ENCODE assay signal across 8 cellular contexts in the genomic region with DNA sequence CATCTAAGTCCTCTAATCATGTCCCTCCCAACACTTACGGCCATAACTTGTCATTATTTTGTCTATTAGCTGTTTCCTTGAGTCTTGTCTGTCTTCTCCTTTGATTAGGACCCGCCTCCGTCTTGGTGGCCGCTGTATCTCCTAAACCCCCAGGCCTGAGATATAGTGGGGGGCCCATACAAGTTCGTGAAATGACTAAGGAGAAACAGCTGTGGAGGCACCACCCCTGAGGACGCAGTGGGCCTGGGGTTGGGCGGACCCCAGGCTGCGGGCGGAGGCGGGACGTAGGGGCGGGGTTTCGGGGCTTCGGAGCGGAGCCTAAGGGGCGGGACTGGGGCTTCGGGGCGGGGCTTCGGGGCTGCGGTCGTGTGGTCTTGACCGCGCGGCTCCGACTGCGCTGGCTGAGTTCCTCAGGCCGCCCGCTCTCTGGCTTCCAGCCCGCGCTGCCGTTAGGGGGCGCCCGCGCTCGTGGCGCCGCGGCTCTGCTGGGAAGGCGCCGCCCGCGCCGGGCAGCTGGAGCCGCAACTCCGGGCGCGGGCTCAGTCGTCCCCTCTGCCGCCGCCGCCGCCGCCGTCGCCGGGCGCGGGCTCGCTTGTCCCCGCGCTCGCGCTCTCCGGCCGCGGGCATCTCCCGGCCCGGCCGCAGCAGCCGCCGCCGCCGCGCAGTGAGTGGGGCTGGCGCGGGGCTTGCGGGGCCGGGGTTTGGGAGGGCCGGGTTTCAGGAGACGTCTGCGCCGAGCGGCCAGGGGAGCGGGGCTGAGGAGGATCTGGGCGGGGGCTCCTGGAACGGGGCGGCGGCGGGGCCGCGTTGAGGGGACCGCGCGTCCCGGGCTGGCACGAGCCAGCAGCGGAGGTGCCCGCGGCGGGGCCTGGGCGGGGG. TPM values are rescaled to one million over a fixed set of nuclear protein-coding genes. Genes with fewer than 3 reads are reported as not detected.
DNase-seq lines count a peak whose midpoint lies in the region; ATAC-seq and TF ChIP-seq lines count a peak whose summit lies in the region.

Gene KCTD6, plus strand, starts transcription at position 591 of the 879 bp plus-strand sequence. CDS start 6,660 bp downstream, outside the sequence.

- H3K27ac Mint-ChIP-seq in central memory CD8-positive, alpha-beta T cell (ENCODE audit: low read depth): peak within 1 kb of the TSS; percentile 74

- no peaks in the 10 kb centered on the region for H3K9me3 Mint-ChIP-seq in central memory CD8-positive, alpha-beta T cell

- H3K36me3 Mint-ChIP-seq in central memory CD8-positive, alpha-beta T cell (ENCODE audit: insufficient read depth): peaks cover 6% of the 10 kb centered on the region

- H3K4me3 ChIP-seq in kidney epithelial cell (ENCODE audit: low read depth, low read length): peak within 1 kb of the TSS; percentile 79

- DNase-seq in AG08396 (ENCODE audit: low spot score): peak; percentile 97
- DNase-seq in NCI-H2227 treated with DMSO at 0.1 percent for 48 hours (lab: John Stamatoyannopoulos, UW): peak; percentile 85
- DNase-seq in activated CD4-positive, CD25-positive, alpha-beta regulatory T cell (lab: John Stamatoyannopoulos, UW): peak; percentile 75 to 81 (median 78)
- DNase-seq in central memory CD8-positive, alpha-beta T cell (ENCODE audit: low spot score in 2 of 2): peak; percentile 77 to 81
- DNase-seq in kidney epithelial cell (ENCODE audit: low read depth): no peak
- DNase-seq in stimulated activated CD4-positive, alpha-beta T cell treated with anti-CD3 and anti-CD28 coated beads, Interleukin-15, amount 100 ng/mL, for 24 hours: peak; percentile 92

- H3K27me3 Mint-ChIP-seq in central memory CD8-positive, alpha-beta T cell: no peaks in the 10 kb centered on the region

- H3K4me1 Mint-ChIP-seq in central memory CD8-positive, alpha-beta T cell: peaks cover 62% of the 10 kb centered on the region

- ATAC-seq in GM18907 (IDR thresholded peaks at IDR 0.05; ENCODE audit: unreplicated experiment): peak; percentile 92
- ATAC-seq in HG03139 (IDR thresholded peaks at IDR 0.05; ENCODE audit: unreplicated experiment): peak; percentile 92
- peak; percentile 86 for ATAC-seq in central memory CD8-positive, alpha-beta T cell (replicated peaks; ENCODE audit: extremely low read depth, poor library complexity, severe bottlenecking)

- H3K27me3 ChIP-seq in kidney epithelial cell (ENCODE audit: control insufficient read depth, insufficient read depth, low read length): peaks cover 2% of the 10 kb centered on the region

- H3K4me3 Mint-ChIP-seq in central memory CD8-positive, alpha-beta T cell: peak within 1 kb of the TSS; percentile 89

- no peaks in the 10 kb centered on the region for H3K36me3 ChIP-seq in kidney epithelial cell (ENCODE audit: control insufficient read depth, insufficient read depth, low read length)

- TF ChIP-seq CTCF in kidney epithelial cell (IDR thresholded peaks at IDR 0.05; ENCODE audit: insufficient read depth, low read length, poor library complexity, severe bottlenecking): peak; percentile 43

RNA-seq across cellular contexts. Expression of gene KCTD6, which starts in this region (rescaled TPM):
- 6.5 and 7.6 TPM in 2 replicates for total RNA-seq in kidney epithelial cell
